8 cellular contexts compared by ENCODE assay signal in the genomic region with DNA sequence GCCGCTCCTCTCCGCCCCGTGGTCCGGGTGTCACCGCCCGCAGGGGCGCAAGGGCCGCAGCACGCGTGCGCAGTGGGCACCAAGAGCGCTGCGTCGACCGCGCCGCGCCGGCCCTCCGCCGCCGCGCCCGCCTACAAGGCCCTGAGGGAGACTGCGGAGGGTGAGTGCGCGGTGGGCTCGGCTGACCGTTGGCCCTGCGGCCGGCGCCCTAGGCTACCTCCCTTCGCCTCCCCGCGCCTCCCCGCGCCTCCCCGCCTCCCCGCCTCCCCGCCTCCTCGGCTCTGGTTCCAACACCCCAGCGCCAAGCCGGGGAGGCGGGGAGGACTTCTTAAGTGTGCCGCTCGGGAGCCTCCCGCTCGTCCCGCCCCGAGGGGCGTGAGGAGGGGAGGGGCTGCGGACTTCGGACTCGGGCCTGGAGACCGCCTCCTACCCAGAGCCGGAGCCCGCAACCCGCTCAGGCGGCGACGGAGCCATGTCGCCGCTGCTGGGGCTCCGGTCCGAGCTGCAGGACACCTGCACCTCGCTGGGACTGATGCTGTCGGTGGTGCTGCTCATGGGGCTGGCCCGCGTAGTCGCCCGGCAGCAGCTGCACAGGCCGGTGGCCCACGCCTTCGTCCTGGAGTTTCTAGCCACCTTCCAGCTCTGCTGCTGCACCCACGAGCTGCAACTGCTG. TPM values are rescaled to one million over a fixed set of nuclear protein-coding genes. Genes with fewer than 3 reads are reported as not detected.
A peak's percentile ranks its signal among the peaks of the same experiment; 100 is the strongest.
DNase-seq lines count a peak whose midpoint lies in the region; ATAC-seq and TF ChIP-seq lines count a peak whose summit lies in the region.

Gene AQP11 (plus strand): TSS at position 433 of the 673 bp plus-strand sequence. CDS start 40 bp downstream, at position 473.

- peak; percentile 83 for ATAC-seq in GM21515 (IDR thresholded peaks at IDR 0.05; ENCODE audit: unreplicated experiment)
- peak; percentile 79 for ATAC-seq in naive thymus-derived CD4-positive, alpha-beta T cell

- POLR2A ChIA-PET in naive thymus-derived CD4-positive, alpha-beta T cell (lab: Charles Lee): interaction anchor here (0.6 kb wide), 1 partner anchor 535 kb away, joined by 3 read pairs; no protein-coding TSS in a partner anchor

- H3K27me3 ChIP-seq in HUES48 (ENCODE audit: control insufficient read depth, insufficient read depth, low read length): peaks cover 16% of the 10 kb centered on the region
- H3K27me3 ChIP-seq in naive thymus-derived CD4-positive, alpha-beta T cell (ENCODE audit: control insufficient read depth in 2 of 2, insufficient read depth in 2 of 2, low read length in 2 of 2): peaks cover 0 to 3% of the 10 kb centered on the region in 2 donors

- H3K4me3 ChIP-seq in HUES48 (ENCODE audit: low read depth, low read length): peak within 1 kb of the TSS; percentile 73
- H3K4me3 ChIP-seq in fibroblast of mammary gland (ENCODE audit: control insufficient read depth, low read depth, low read length): peak within 1 kb of the TSS; percentile 58
- H3K4me3 ChIP-seq in naive thymus-derived CD4-positive, alpha-beta T cell (ENCODE audit: low read length): peak within 1 kb of the TSS; percentile 64

- H3K9me3 Mint-ChIP-seq in activated T-helper 1 cell treated with anti-CD3 and anti-CD28 coated beads, Interleukin-12 subunit alpha, Interleukin-12 subunit beta, Interleukin-2, Interleukin-4 antibody, amounts not matched to agents 30 ng/mL and 10 ng/mL and 1 ng/mL, durations not matched to agents 14 hours and 24 hours and 36 hours: no peaks in the 10 kb centered on the region
- H3K9me3 Mint-ChIP-seq in naive thymus-derived CD4-positive, alpha-beta T cell: peaks cover 0 to 1% (median 0%) of the 10 kb centered on the region in 11 donors

- H3K9ac ChIP-seq in HUES48 (ENCODE audit: low read depth, low read length): peak within 1 kb of the TSS; percentile 56; the same call in 1 of the 2 replicates

- H3K9me3 ChIP-seq in HUES48 (ENCODE audit: control insufficient read depth, insufficient read depth, low read length): no peaks in the 10 kb centered on the region
- no peaks in the 10 kb centered on the region for H3K9me3 ChIP-seq in naive thymus-derived CD4-positive, alpha-beta T cell (ENCODE audit: control insufficient read depth in 2 of 3, low read length in 3 of 3)

- intact Hi-C loops in activated T-helper 1 cell treated with anti-CD3 and anti-CD28 coated beads, Interleukin-12 subunit alpha, Interleukin-12 subunit beta, Interleukin-2, Interleukin-4 antibody, amounts not matched to agents 30 ng/mL and 10 ng/mL and 1 ng/mL, durations not matched to agents 14 hours and 24 hours and 36 hours (cut with micrococcal nuclease): loop anchor here (10.0 kb wide), 1 partner anchor 115 kb away; the partner anchor contains the start of gene PAK1
- intact Hi-C loops in naive thymus-derived CD4-positive, alpha-beta T cell (cut with micrococcal nuclease): no loop called here

- CTCF ChIA-PET in naive thymus-derived CD4-positive, alpha-beta T cell (lab: Charles Lee): no interaction called here

- peaks cover 17% of the 10 kb centered on the region for H3K4me1 Mint-ChIP-seq in activated T-helper 1 cell treated with anti-CD3 and anti-CD28 coated beads, Interleukin-12 subunit alpha, Interleukin-12 subunit beta, Interleukin-2, Interleukin-4 antibody, amounts not matched to agents 30 ng/mL and 10 ng/mL and 1 ng/mL, durations not matched to agents 14 hours and 24 hours and 36 hours (ENCODE audit: low read depth)
- H3K4me1 Mint-ChIP-seq in naive thymus-derived CD4-positive, alpha-beta T cell: peaks cover 14 to 18% (median 15%) of the 10 kb centered on the region in 7 donors

- no peaks in the 10 kb centered on the region for H3K36me3 ChIP-seq in HUES48 (ENCODE audit: control insufficient read depth, insufficient read depth, low read length)
- no peaks in the 10 kb centered on the region for H3K36me3 ChIP-seq in naive thymus-derived CD4-positive, alpha-beta T cell (ENCODE audit: control insufficient read depth in 2 of 3, insufficient read depth in 3 of 3, low read length in 3 of 3)

- no peak for TF ChIP-seq CTCF in fibroblast of mammary gland (conservative IDR thresholded peaks at IDR 0.05; ENCODE audit: control insufficient read depth, insufficient read depth, low read depth, low read length)

- DNase-seq in DMS 273 (lab: John Stamatoyannopoulos, UW; ENCODE audit: unreplicated experiment) (peak; percentile 89), OCI-M1 (lab: John Stamatoyannopoulos, UW) (peak; percentile 98), fibroblast of mammary gland (ENCODE audit: low read depth) (peak; percentile 72)
- peak; percentile 58 for DNase-seq in activated T-helper 1 cell treated with anti-CD3 and anti-CD28 coated beads, Interleukin-12 subunit alpha, Interleukin-12 subunit beta, Interleukin-2, Interleukin-4 antibody, amounts not matched to agents 30 ng/mL and 10 ng/mL and 1 ng/mL, durations not matched to agents 14 hours and 24 hours and 36 hours (ENCODE audit: low spot score)
- peak; percentile 12 to 78 (median 32) for DNase-seq in naive thymus-derived CD4-positive, alpha-beta T cell
- DNase-seq in stimulated activated naive CD4-positive, alpha-beta T cell (lab: John Stamatoyannopoulos, UW): peak in 4 of 6 experiments; percentile 17 to 46 (median 26)

- H3K4me1 ChIP-seq in HUES48 (ENCODE audit: control insufficient read depth, insufficient read depth, low read length): peaks cover 10% of the 10 kb centered on the region
- peaks cover 0 to 5% of the 10 kb centered on the region in 2 donors for H3K4me1 ChIP-seq in naive thymus-derived CD4-positive, alpha-beta T cell (ENCODE audit: control insufficient read depth in 2 of 2, insufficient read depth in 2 of 2, low read length in 2 of 2)

- H3K27ac ChIP-seq in HUES48 (ENCODE audit: low read depth, low read length): peak within 1 kb of the TSS; percentile 77
- peak within 1 kb of the TSS; percentile 17 for H3K27ac ChIP-seq in naive thymus-derived CD4-positive, alpha-beta T cell (ENCODE audit: low read depth, low read length)

- H3K27ac Mint-ChIP-seq in activated T-helper 1 cell treated with anti-CD3 and anti-CD28 coated beads, Interleukin-12 subunit alpha, Interleukin-12 subunit beta, Interleukin-2, Interleukin-4 antibody, amounts not matched to agents 30 ng/mL and 10 ng/mL and 1 ng/mL, durations not matched to agents 14 hours and 24 hours and 36 hours: peak within 1 kb of the TSS; percentile 75
- peak within 1 kb of the TSS in 8 of 9 donors; percentile 16 to 71 (median 53) for H3K27ac Mint-ChIP-seq in naive thymus-derived CD4-positive, alpha-beta T cell

- H3K27me3 Mint-ChIP-seq in activated T-helper 1 cell treated with anti-CD3 and anti-CD28 coated beads, Interleukin-12 subunit alpha, Interleukin-12 subunit beta, Interleukin-2, Interleukin-4 antibody, amounts not matched to agents 30 ng/mL and 10 ng/mL and 1 ng/mL, durations not matched to agents 14 hours and 24 hours and 36 hours (ENCODE audit: insufficient read depth): peaks cover 7% of the 10 kb centered on the region
- peaks cover 11 to 20% (median 16%) of the 10 kb centered on the region in 5 donors for H3K27me3 Mint-ChIP-seq in naive thymus-derived CD4-positive, alpha-beta T cell

- H3K4me3 Mint-ChIP-seq in activated T-helper 1 cell treated with anti-CD3 and anti-CD28 coated beads, Interleukin-12 subunit alpha, Interleukin-12 subunit beta, Interleukin-2, Interleukin-4 antibody, amounts not matched to agents 30 ng/mL and 10 ng/mL and 1 ng/mL, durations not matched to agents 14 hours and 24 hours and 36 hours: peak within 1 kb of the TSS; percentile 88
- H3K4me3 Mint-ChIP-seq in naive thymus-derived CD4-positive, alpha-beta T cell: peak within 1 kb of the TSS; percentile 79 to 96 (median 94)

- H3K36me3 Mint-ChIP-seq in activated T-helper 1 cell treated with anti-CD3 and anti-CD28 coated beads, Interleukin-12 subunit alpha, Interleukin-12 subunit beta, Interleukin-2, Interleukin-4 antibody, amounts not matched to agents 30 ng/mL and 10 ng/mL and 1 ng/mL, durations not matched to agents 14 hours and 24 hours and 36 hours (ENCODE audit: low read depth): no peaks in the 10 kb centered on the region
- H3K36me3 Mint-ChIP-seq in naive thymus-derived CD4-positive, alpha-beta T cell: peaks cover 0 to 5% (median 0%) of the 10 kb centered on the region in 5 donors

RNA-seq across cellular contexts. Expression of gene AQP11, which starts in this region (rescaled TPM):
- total RNA-seq in activated T-helper 1 cell treated with anti-CD3 and anti-CD28 coated beads, Interleukin-12 subunit alpha, Interleukin-12 subunit beta, Interleukin-2, Interleukin-4 antibody, amounts not matched to agents 30 ng/mL and 10 ng/mL and 1 ng/mL, durations not matched to agents 14 hours and 24 hours and 36 hours: 0.18 and 0.59 TPM in 2 replicates
- 1 to 10 TPM in 1 of 5 experiments, under 1 TPM in 3, not detected in 1; 0.27 to 1.1 (median 0.58) TPM for total RNA-seq in naive thymus-derived CD4-positive, alpha-beta T cell
- under 1 TPM; 0.84 TPM for polyA plus RNA-seq in naive thymus-derived CD4-positive, alpha-beta T cell

Comparison
In these comparisons a context has a peak if more than half of its experiments do, and no peak if none do; other contexts are left out.
1. Peak in every context shown above with its lines: DNase-seq, ATAC-seq, H3K4me3 ChIP-seq and H3K27ac ChIP-seq.
2. Peak in DNase-seq in activated T-helper 1 cell treated with anti-CD3 and anti-CD28 coated beads, Interleukin-12 subunit alpha, Interleukin-12 subunit beta, Interleukin-2, Interleukin-4 antibody, amounts not matched to agents 30 ng/mL and 10 ng/mL and 1 ng/mL, durations not matched to agents 14 hours and 24 hours and 36 hours; RNA of the gene not detected or under 1 TPM.
3. DNase-seq: peak in every context shown above with its lines; median percentile 98 in OCI-M1; 89 in DMS 273; 72 in fibroblast of mammary gland; 58 in activated T-helper 1 cell treated with anti-CD3 and anti-CD28 coated beads, Interleukin-12 subunit alpha, Interleukin-12 subunit beta, Interleukin-2, Interleukin-4 antibody, amounts not matched to agents 30 ng/mL and 10 ng/mL and 1 ng/mL, durations not matched to agents 14 hours and 24 hours and 36 hours; 32 in naive thymus-derived CD4-positive, alpha-beta T cell; 26 in stimulated activated naive CD4-positive, alpha-beta T cell.